In the genomic region with DNA sequence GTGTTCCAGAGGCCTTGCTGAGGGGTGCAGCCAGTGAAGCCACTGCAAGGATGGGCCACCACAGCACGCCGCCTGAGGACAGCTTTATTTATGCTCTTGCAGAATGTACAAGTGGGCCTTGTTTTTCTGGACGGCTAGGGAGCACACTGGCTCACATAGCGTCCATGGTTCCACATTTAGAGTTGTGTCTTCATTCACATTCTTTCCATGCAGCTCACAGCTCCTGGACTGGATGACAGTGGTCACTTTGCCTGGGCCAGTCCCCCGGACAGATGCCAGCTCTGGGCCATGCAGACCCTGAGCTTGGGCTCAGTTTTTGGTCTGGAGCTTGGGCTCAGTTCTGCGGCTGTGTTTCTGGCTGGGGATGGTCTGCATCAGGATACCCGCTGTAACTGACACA, we compare ENCODE assay signal across 32 cellular contexts. TPM values are rescaled to one million over a fixed set of nuclear protein-coding genes. Genes with fewer than 3 reads are reported as not detected.
"Had no signal": no experiment of that assay in that cellular context is flagged by ENCODE, and none has a peak within 500 bp of the region (broad histone marks: within the 10 kb centered on the region; RNA-seq: fewer than 3 reads in every experiment).

No MANE protein-coding gene starts in this region.

- H3K9me3 ChIP-seq: MG63, SJSA1, SK-N-SH had no signal

- H3K9ac ChIP-seq: SK-N-SH had no signal

- H3K36me3 ChIP-seq: brain microvascular endothelial cell, MG63, SJSA1 had no signal

- H3K4me3 ChIP-seq: MG63, PC-9, SJSA1 had no signal

- H3K4me2 ChIP-seq: PC-9, SK-N-SH had no signal

- H3K27me3 ChIP-seq: SJSA1 had no signal

- H3K27ac ChIP-seq: brain microvascular endothelial cell, PC-9, RWPE1, SJSA1 had no signal

- H2AFZ ChIP-seq: PC-9 had no signal

- H3K4me1 ChIP-seq: SJSA1 had no signal

- DNase-seq: activated CD4-positive, alpha-beta T cell treated with anti-CD3 and anti-CD28 coated beads, Interleukin-2, amount 10 ng/mL, durations not matched to agents 24 days and 14 days; activated CD4-positive, alpha-beta T cell treated with anti-CD3 and anti-CD28 coated beads, Interleukin-2, amount 50 U/mL, for 4 hours; activated CD8-positive, alpha-beta T cell treated with anti-CD3 and anti-CD28 coated beads for 36 hours; activated effector memory CD4-positive, alpha-beta T cell treated with anti-CD3 and anti-CD28 coated beads, Interleukin-2, amount 50 U/mL, for 16 hours; activated naive CD4-positive, alpha-beta T cell; activated naive CD4-positive, alpha-beta T cell treated with anti-CD3 and anti-CD28 coated beads, Interleukin-2, amount 50 U/mL, for 16 hours; activated naive CD8-positive, alpha-beta T cell treated with anti-CD3 and anti-CD28 coated beads for 36 hours; activated T-cell treated with anti-CD3 and anti-CD28 coated beads, Interleukin-2, amount 50 U/mL, for 1 hour; activated T-cell treated with anti-CD3 and anti-CD28 coated beads, Interleukin-2, amount 50 U/mL, for 72 hours; amniotic stem cell; aorta; brain microvascular endothelial cell; Kasumi-1; KG1; MG63; NCI-H1048; NCI-H1105 treated with DMSO at 0.1 percent for 48 hours; NCI-H1436; NCI-H1694; NCI-H2029; NCI-H345; NCI-H510A; NCI-H526; NCI-H748 treated with DMSO at 0.1 percent for 48 hours; NK-92 treated with Interleukin-12 subunit alpha and Interleukin-12 subunit beta, amount 100 ng/mL, for 24 hours; PC-9; SHP77; SK-N-SH had no signal

- ATAC-seq: activated CD8-positive, alpha-beta T cell treated with anti-CD3 and anti-CD28 coated beads for 36 hours; activated T-cell treated with anti-CD3 and anti-CD28 coated beads, Interleukin-2, amount 50 U/mL, for 72 hours; activated T-helper 17 cell treated with anti-CD3 and anti-CD28 coated beads, Interleukin-2, amount 50 U/mL, for 72 hours had no signal

RNA-seq across cellular contexts. Expression of gene C10orf71, which starts 2.6 kb away (rescaled TPM):
- total RNA-seq: activated CD4-positive, alpha-beta T cell treated with anti-CD3 and anti-CD28 coated beads, Interleukin-2, amount 10 ng/mL, durations not matched to agents 24 days and 14 days; activated CD8-positive, alpha-beta memory T cell treated with anti-CD3 and anti-CD28 coated beads for 36 hours; activated CD8-positive, alpha-beta T cell treated with anti-CD3 and anti-CD28 coated beads for 36 hours; activated naive CD8-positive, alpha-beta T cell treated with anti-CD3 and anti-CD28 coated beads for 36 hours; activated T-cell treated with anti-CD3 and anti-CD28 coated beads, Interleukin-2, amount 50 U/mL, for 72 hours; activated T-helper 17 cell treated with anti-CD3 and anti-CD28 coated beads, Interleukin-2, amount 50 U/mL, for 72 hours; PC-9; SJSA1 had no signal
- polyA plus RNA-seq: SK-N-SH had no signal
